In genomic region chr6:142735182-142735581, GRCh38 we compare ENCODE assay signal across 15 cellular contexts.
A peak's percentile ranks its signal among the peaks of the same experiment; 100 is the strongest.
DNase-seq lines count a peak whose midpoint lies in the region; ATAC-seq and TF ChIP-seq lines count a peak whose summit lies in the region.
"Had no signal": no experiment of that assay in that cellular context is flagged by ENCODE, and none has a peak within 500 bp of the region (broad histone marks: within the 10 kb centered on the region; RNA-seq: fewer than 3 reads in every experiment).

No MANE protein-coding gene starts in this region.

- no peak overlapping the region for H3K4me3 Mint-ChIP-seq in endodermal cell
- no peak overlapping the region for H3K4me3 Mint-ChIP-seq in activated CD8-positive, alpha-beta memory T cell treated with anti-CD3 and anti-CD28 coated beads, Interleukin-2, amount 10 ng/mL, durations not matched to agents 7 days and 5 days
- H3K4me3 Mint-ChIP-seq: T-helper 17 cell had no signal

- H3K27ac ChIP-seq in HEK293 (ENCODE audit: extremely low read depth, low read depth, low read length), result no peak overlapping the region
- H3K27ac ChIP-seq in endodermal cell (ENCODE audit: low read depth, low read length), result no peak overlapping the region
- H3K27ac ChIP-seq in vagina, result no peak overlapping the region
- H3K27ac ChIP-seq in testis, result no peak overlapping the region

- H3K4me1 ChIP-seq in HEK293 (ENCODE audit: control insufficient read depth, insufficient read depth, low read length) (no peaks in the 10 kb centered on the region), endodermal cell (ENCODE audit: control insufficient read depth, insufficient read depth, low read length) (no peaks in the 10 kb centered on the region), vagina (no peaks in the 10 kb centered on the region), testis (no peaks in the 10 kb centered on the region)

- POLR2A ChIA-PET in HEK293 (lab: Yijun Ruan, JAX), result interaction anchor here (0.6 to 0.7 kb wide), 2 partner anchors 589 to 676 kb away, joined by 3 to 5 read pairs; no protein-coding TSS in a partner anchor

- H3K36me3 ChIP-seq in HEK293 (ENCODE audit: control insufficient read depth in 2 of 2, insufficient read depth in 1 of 2, low read length in 2 of 2) (no peaks in the 10 kb centered on the region), endodermal cell (ENCODE audit: control insufficient read depth, insufficient read depth, low read length) (no peaks in the 10 kb centered on the region), vagina (no peaks in the 10 kb centered on the region), testis (ENCODE audit: low read depth, missing control alignments) (no peaks in the 10 kb centered on the region)

- H3K36me3 Mint-ChIP-seq in endodermal cell (ENCODE audit: low read depth), result no peaks in the 10 kb centered on the region
- H3K36me3 Mint-ChIP-seq in activated naive CD4-positive, alpha-beta T cell treated with anti-CD3 and anti-CD28 coated beads, Interleukin-2, amount 50 U/mL, for 72 hours, result peaks cover 0 to 6% of the 10 kb centered on the region in 2 donors
- no peaks in the 10 kb centered on the region for H3K36me3 Mint-ChIP-seq in activated CD8-positive, alpha-beta memory T cell treated with anti-CD3 and anti-CD28 coated beads, Interleukin-2, amount 10 ng/mL, durations not matched to agents 7 days and 5 days

- no peaks in the 10 kb centered on the region for H3K9me3 ChIP-seq in HEK293 (ENCODE audit: control insufficient read depth, insufficient read depth, low read depth, low read length)
- no peaks in the 10 kb centered on the region for H3K9me3 ChIP-seq in endodermal cell (ENCODE audit: control insufficient read depth, low read length)
- H3K9me3 ChIP-seq in vagina, result no peaks in the 10 kb centered on the region
- no peaks in the 10 kb centered on the region for H3K9me3 ChIP-seq in testis

- TF ChIP-seq POLR2A in vagina (IDR thresholded peaks at IDR 0.05), result no peak
- TF ChIP-seq POLR2A in testis (IDR thresholded peaks at IDR 0.05), result no peak

- H3K4me1 Mint-ChIP-seq in endodermal cell, result peaks cover 22% of the 10 kb centered on the region
- H3K4me1 Mint-ChIP-seq in activated CD8-positive, alpha-beta memory T cell treated with anti-CD3 and anti-CD28 coated beads, Interleukin-2, amount 10 ng/mL, durations not matched to agents 7 days and 5 days, result no peaks in the 10 kb centered on the region
- H3K4me1 Mint-ChIP-seq: T-helper 17 cell had no signal

- no peak overlapping the region for H3K9ac ChIP-seq in endodermal cell (ENCODE audit: extremely low read depth, low read length, poor library complexity, severe bottlenecking)

- intact Hi-C loops in vagina (cut with DNase I), result no loop called here
- intact Hi-C loops in testis (cut with DNase I; ENCODE audit: low total_unique reads), result no loop called here

- WGBS in endodermal cell (ENCODE audit: insufficient coverage in 1 of 2, insufficient read length in 1 of 2), 2 experiments, result 68 to 88% methylated on average over 2 to 5 of the region's 5 CpGs
- 64 to 70% methylated on average over 5 of the region's 5 CpGs for WGBS in testis, 2 donors

- H3K4me3 ChIP-seq in HEK293 (ENCODE audit: low read depth, low read length) (no peak overlapping the region), endodermal cell (ENCODE audit: low read length) (no peak overlapping the region), vagina (no peak overlapping the region), testis (no peak overlapping the region)

- DNase-seq in COLO668 (lab: John Stamatoyannopoulos, UW; ENCODE audit: unreplicated experiment) (peak; percentile 4), NCI-H69 (lab: John Stamatoyannopoulos, UW) (peak; percentile 80), endodermal cell (peak; percentile 71), vagina (ENCODE audit: extremely low spot score in 2 of 2) (no peak), testis (no peak)
- no peak for DNase-seq in activated naive CD4-positive, alpha-beta T cell treated with anti-CD3 and anti-CD28 coated beads, Interleukin-2, amount 50 U/mL, for 72 hours (ENCODE audit: low spot score in 2 of 2)
- no peak for DNase-seq in activated CD8-positive, alpha-beta memory T cell treated with anti-CD3 and anti-CD28 coated beads, Interleukin-2, amount 10 ng/mL, durations not matched to agents 7 days and 5 days
- DNase-seq: activated CD4-positive, CD25-positive, alpha-beta regulatory T cell treated with anti-CD3 and anti-CD28 coated beads, Interleukin-2, amount 50 U/mL, for 72 hours; activated gamma-delta T cell treated with Interleukin-2 at 50 U/mL for 16 hours; cortex of kidney; erythroblast; head of caudate nucleus; NCI-H1048; T-helper 17 cell had no signal

- CTCF ChIA-PET in HEK293 (lab: Yijun Ruan, JAX), result interaction anchor here (0.6 kb wide), 2 partner anchors 9 to 1173 kb away, joined by 3 read pairs; no protein-coding TSS in a partner anchor
- CTCF ChIA-PET in activated CD8-positive, alpha-beta memory T cell treated with anti-CD3 and anti-CD28 coated beads, Interleukin-2, amount 10 ng/mL, durations not matched to agents 7 days and 5 days (lab: Charles Lee), result no interaction called here

- no peaks in the 10 kb centered on the region for H3K27me3 Mint-ChIP-seq in endodermal cell (ENCODE audit: insufficient read depth)
- no peaks in the 10 kb centered on the region for H3K27me3 Mint-ChIP-seq in activated CD8-positive, alpha-beta memory T cell treated with anti-CD3 and anti-CD28 coated beads, Interleukin-2, amount 10 ng/mL, durations not matched to agents 7 days and 5 days
- H3K27me3 Mint-ChIP-seq: T-helper 17 cell had no signal

- no peaks in the 10 kb centered on the region for H3K9me3 Mint-ChIP-seq in endodermal cell
- H3K9me3 Mint-ChIP-seq in activated naive CD4-positive, alpha-beta T cell treated with anti-CD3 and anti-CD28 coated beads, Interleukin-2, amount 50 U/mL, for 72 hours, result peaks cover 0 to 14% of the 10 kb centered on the region in 2 donors
- no peaks in the 10 kb centered on the region for H3K9me3 Mint-ChIP-seq in activated CD8-positive, alpha-beta memory T cell treated with anti-CD3 and anti-CD28 coated beads, Interleukin-2, amount 10 ng/mL, durations not matched to agents 7 days and 5 days (ENCODE audit: low read depth)

- no peak for TF ChIP-seq CTCF in HEK293 (tag by site-specific recombination; IDR thresholded peaks at IDR 0.05)
- TF ChIP-seq CTCF in endodermal cell (conservative IDR thresholded peaks at IDR 0.05), result no peak
- TF ChIP-seq CTCF in vagina (IDR thresholded peaks at IDR 0.05), result no peak
- TF ChIP-seq CTCF in testis (IDR thresholded peaks at IDR 0.05), result no peak

- no peak overlapping the region for H3K27ac Mint-ChIP-seq in endodermal cell
- H3K27ac Mint-ChIP-seq in activated naive CD4-positive, alpha-beta T cell treated with anti-CD3 and anti-CD28 coated beads, Interleukin-2, amount 50 U/mL, for 72 hours, result no peak overlapping the region
- H3K27ac Mint-ChIP-seq in activated CD8-positive, alpha-beta memory T cell treated with anti-CD3 and anti-CD28 coated beads, Interleukin-2, amount 10 ng/mL, durations not matched to agents 7 days and 5 days, result no peak overlapping the region
- H3K27ac Mint-ChIP-seq: T-helper 17 cell had no signal

- H3K27me3 ChIP-seq in endodermal cell (ENCODE audit: control insufficient read depth, insufficient read depth, low read length, poor library complexity, severe bottlenecking) (no peaks in the 10 kb centered on the region), vagina (no peaks in the 10 kb centered on the region), testis (no peaks in the 10 kb centered on the region)

- no peak for ATAC-seq in activated naive CD4-positive, alpha-beta T cell treated with anti-CD3 and anti-CD28 coated beads, Interleukin-2, amount 50 U/mL, for 72 hours
- no peak for ATAC-seq in activated CD8-positive, alpha-beta memory T cell treated with anti-CD3 and anti-CD28 coated beads, Interleukin-2, amount 10 ng/mL, durations not matched to agents 7 days and 5 days
- ATAC-seq: T-helper 17 cell had no signal

TF ChIP-seq in HEK293, 187 proteins besides CTCF, POLR2A, EP300 and RAD21 (continues in another document):
- TF ChIP-seq ZBTB48 (tag by site-specific recombination; IDR thresholded peaks at IDR 0.05) (no peak), SCRT1 (tag by site-specific recombination; IDR thresholded peaks at IDR 0.05; ENCODE audit: borderline replicate concordance) (no peak), ZNF404 (tag by site-specific recombination; IDR thresholded peaks at IDR 0.05) (no peak), ZNF362 (tag by site-specific recombination; IDR thresholded peaks at IDR 0.05) (no peak), KLF9 (tag by site-specific recombination; IDR thresholded peaks at IDR 0.05; ENCODE audit: low read depth) (no peak), ZNF571 (tag by site-specific recombination; IDR thresholded peaks at IDR 0.05) (no peak), PRDM6 (tag by site-specific recombination; IDR thresholded peaks at IDR 0.05) (peak; percentile 50; the same call in 1 of the 2 replicates), SP7 (tag by site-specific recombination; IDR thresholded peaks at IDR 0.05) (no peak), MZF1 (tag by site-specific recombination; IDR thresholded peaks at IDR 0.05; ENCODE audit: borderline replicate concordance) (no peak), ZNF654 (tag by site-specific recombination; IDR thresholded peaks at IDR 0.05; ENCODE audit: low read depth) (no peak)

Comparison
In these comparisons a context has a peak if more than half of its experiments do, and no peak if none do; other contexts are left out.
1. DNase-seq: peak in COLO668 (single experiment), NCI-H69 (single experiment) and endodermal cell (single experiment); none in activated naive CD4-positive, alpha-beta T cell treated with anti-CD3 and anti-CD28 coated beads, Interleukin-2, amount 50 U/mL, for 72 hours (0 of 2), vagina (0 of 2), testis (single experiment) and activated CD8-positive, alpha-beta memory T cell treated with anti-CD3 and anti-CD28 coated beads, Interleukin-2, amount 10 ng/mL, durations not matched to agents 7 days and 5 days (single experiment).